Comparison of ENCODE assay signal across 17 cellular contexts in genomic region chr17:921161-921560, GRCh38. TPM values are rescaled to one million over a fixed set of nuclear protein-coding genes. Genes with fewer than 3 reads are reported as not detected.
A peak's percentile ranks its signal among the peaks of the same experiment; 100 is the strongest.
DNase-seq lines count a peak whose midpoint lies in the region; ATAC-seq and TF ChIP-seq lines count a peak whose summit lies in the region.
"Had no signal": no experiment of that assay in that cellular context is flagged by ENCODE, and none has a peak within 500 bp of the region (broad histone marks: within the 10 kb centered on the region; RNA-seq: fewer than 3 reads in every experiment).

No MANE protein-coding gene starts in this region.

- no TSS peak for BruUV-seq in Caco-2 (replicated peaks; lab: Mats Ljungman, UMichigan)

- no peaks in the 10 kb centered on the region for H3K36me3 ChIP-seq in Caco-2 (ENCODE audit: control insufficient read depth, insufficient read depth, low read length)
- H3K36me3 ChIP-seq: pancreas had no signal

- TF ChIP-seq CTCF in Caco-2 (IDR thresholded peaks at IDR 0.05; ENCODE audit: insufficient read depth in 1 of 2, low read depth in 1 of 2, low read length in 1 of 2, severe bottlenecking in 1 of 2, unreplicated experiment in 1 of 2) (no peak), RWPE1 (conservative IDR thresholded peaks at IDR 0.05; ENCODE audit: low read depth) (no peak), osteocyte (IDR thresholded peaks at IDR 0.05) (no peak)

- CTCF ChIA-PET in Caco-2 (lab: Charles Lee) (no interaction called here), RWPE1 (lab: Yijun Ruan, JAX) (no interaction called here)
- CTCF ChIA-PET in activated CD8-positive, alpha-beta memory T cell treated with anti-CD3 and anti-CD28 coated beads, Interleukin-2, amount 10 ng/mL, durations not matched to agents 7 days and 5 days (lab: Charles Lee), result no interaction called here

- H3K27me3 Mint-ChIP-seq in Caco-2 (ENCODE audit: insufficient read depth, unreplicated experiment) (no peaks in the 10 kb centered on the region), osteocyte (ENCODE audit: unreplicated experiment) (no peaks in the 10 kb centered on the region)
- peaks cover 9% of the 10 kb centered on the region for H3K27me3 Mint-ChIP-seq in activated CD8-positive, alpha-beta memory T cell treated with anti-CD3 and anti-CD28 coated beads, Interleukin-2, amount 10 ng/mL, durations not matched to agents 7 days and 5 days

- no peaks in the 10 kb centered on the region for H3K9me3 ChIP-seq in Caco-2
- H3K9me3 ChIP-seq: pancreas had no signal

- H3K9me3 Mint-ChIP-seq in Caco-2 (ENCODE audit: unreplicated experiment), result no peaks in the 10 kb centered on the region
- no peaks in the 10 kb centered on the region for H3K9me3 Mint-ChIP-seq in osteocyte (ENCODE audit: unreplicated experiment)
- H3K9me3 Mint-ChIP-seq in activated CD8-positive, alpha-beta memory T cell treated with anti-CD3 and anti-CD28 coated beads, Interleukin-2, amount 10 ng/mL, durations not matched to agents 7 days and 5 days (ENCODE audit: low read depth), result no peaks in the 10 kb centered on the region
- H3K9me3 Mint-ChIP-seq: activated B cell treated with CpG ODN at 0.5 μM for 24 hours; CD8-positive, alpha-beta memory T cell; T-cell had no signal

- DNase-seq in Caco-2 (no peak), RWPE1 (ENCODE audit: low spot score) (peak; percentile 90), epithelial cell of prostate (ENCODE audit: low read depth, low spot score) (no peak), osteocyte (ENCODE audit: extremely low spot score, unreplicated experiment) (no peak), SIG-M5 treated with dmso at 0.1 percent for 504 hours (lab: John Stamatoyannopoulos, UW; ENCODE audit: unreplicated experiment) (no peak), NCI-H1417 treated with DMSO at 0.1 percent for 48 hours (lab: John Stamatoyannopoulos, UW) (no peak)
- DNase-seq in activated CD8-positive, alpha-beta memory T cell treated with anti-CD3 and anti-CD28 coated beads, Interleukin-2, amount 10 ng/mL, durations not matched to agents 7 days and 5 days, result no peak
- DNase-seq: activated B cell treated with CpG ODN at 0.5 μM for 24 hours; activated gamma-delta T cell; CD8-positive, alpha-beta memory T cell; effector CD8-positive, alpha-beta T cell; HFFc6; NCI-H1930; NCI-H524 treated with DMSO at 0.1 percent for 48 hours; T-cell had no signal

- intact Hi-C loops in Caco-2 (cut with micrococcal nuclease; ENCODE audit: unreplicated experiment), result no loop called here

- H3K4me1 ChIP-seq in Caco-2, result peaks cover 21% of the 10 kb centered on the region
- H3K4me1 ChIP-seq: pancreas had no signal

- POLR2A ChIA-PET in Caco-2 (lab: Charles Lee) (no interaction called here), RWPE1 (lab: Yijun Ruan, JAX; ENCODE audit: low non-redundant PET) (no interaction called here)

- peak overlapping the region; percentile 98 for H3K27ac ChIP-seq in RWPE1
- H3K27ac ChIP-seq in epithelial cell of prostate, result peak overlapping the region; percentile 9
- H3K27ac ChIP-seq: pancreas had no signal

- no peaks in the 10 kb centered on the region for H3K27me3 ChIP-seq in Caco-2 (replicated peaks; ENCODE audit: control insufficient read depth, insufficient read depth, low read length)
- H3K27me3 ChIP-seq: pancreas had no signal

- H3K36me3 Mint-ChIP-seq in Caco-2 (ENCODE audit: insufficient read depth, unreplicated experiment), result peaks cover 72% of the 10 kb centered on the region
- peaks cover 20% of the 10 kb centered on the region for H3K36me3 Mint-ChIP-seq in osteocyte (ENCODE audit: unreplicated experiment)
- no peaks in the 10 kb centered on the region for H3K36me3 Mint-ChIP-seq in activated CD8-positive, alpha-beta memory T cell treated with anti-CD3 and anti-CD28 coated beads, Interleukin-2, amount 10 ng/mL, durations not matched to agents 7 days and 5 days
- H3K36me3 Mint-ChIP-seq: CD8-positive, alpha-beta memory T cell; T-cell had no signal

- peaks cover 33% of the 10 kb centered on the region for H3K4me1 Mint-ChIP-seq in Caco-2 (ENCODE audit: low read depth, unreplicated experiment)
- H3K4me1 Mint-ChIP-seq in osteocyte (ENCODE audit: unreplicated experiment), result peaks cover 33% of the 10 kb centered on the region
- no peaks in the 10 kb centered on the region for H3K4me1 Mint-ChIP-seq in activated CD8-positive, alpha-beta memory T cell treated with anti-CD3 and anti-CD28 coated beads, Interleukin-2, amount 10 ng/mL, durations not matched to agents 7 days and 5 days
- H3K4me1 Mint-ChIP-seq: activated B cell treated with CpG ODN at 0.5 μM for 24 hours; CD8-positive, alpha-beta memory T cell; T-cell had no signal

- H3K4me3 ChIP-seq in Caco-2 (ENCODE audit: low read depth, low read length), result no peak overlapping the region
- H3K4me3 ChIP-seq: pancreas had no signal

- no peak overlapping the region for H3K4me3 Mint-ChIP-seq in Caco-2 (ENCODE audit: unreplicated experiment)
- no peak overlapping the region for H3K4me3 Mint-ChIP-seq in osteocyte (ENCODE audit: unreplicated experiment)
- no peak overlapping the region for H3K4me3 Mint-ChIP-seq in activated CD8-positive, alpha-beta memory T cell treated with anti-CD3 and anti-CD28 coated beads, Interleukin-2, amount 10 ng/mL, durations not matched to agents 7 days and 5 days
- H3K4me3 Mint-ChIP-seq: activated B cell treated with CpG ODN at 0.5 μM for 24 hours; CD8-positive, alpha-beta memory T cell; HFFc6; T-cell had no signal

- ATAC-seq in HG02840 (IDR thresholded peaks at IDR 0.05; ENCODE audit: low FRiP score, unreplicated experiment), result no peak
- ATAC-seq in activated CD8-positive, alpha-beta memory T cell treated with anti-CD3 and anti-CD28 coated beads, Interleukin-2, amount 10 ng/mL, durations not matched to agents 7 days and 5 days, result no peak
- ATAC-seq: T-cell had no signal

- peak overlapping the region; percentile 5 for H3K27ac Mint-ChIP-seq in Caco-2 (ENCODE audit: unreplicated experiment)
- peak overlapping the region; percentile 68 for H3K27ac Mint-ChIP-seq in osteocyte (ENCODE audit: unreplicated experiment)
- no peak overlapping the region for H3K27ac Mint-ChIP-seq in activated CD8-positive, alpha-beta memory T cell treated with anti-CD3 and anti-CD28 coated beads, Interleukin-2, amount 10 ng/mL, durations not matched to agents 7 days and 5 days
- H3K27ac Mint-ChIP-seq: activated B cell treated with CpG ODN at 0.5 μM for 24 hours; CD8-positive, alpha-beta memory T cell; HFFc6; T-cell had no signal

RNA-seq across cellular contexts. Expression of gene NXN, which starts 58.4 kb away (rescaled TPM):
- 68.4 and 76.7 TPM in 2 replicates for total RNA-seq in Caco-2 (2022)
- 123 and 131 TPM in 2 replicates for total RNA-seq in osteocyte
- under 1 TPM; 0.14 to 0.70 TPM for total RNA-seq in activated CD8-positive, alpha-beta memory T cell treated with anti-CD3 and anti-CD28 coated beads, Interleukin-2, amount 10 ng/mL, durations not matched to agents 7 days and 5 days

Comparison
In these comparisons a context has a peak if more than half of its experiments do, and no peak if none do; other contexts are left out.
1. RNA of gene NXN, which starts 58.4 kb away (total RNA-seq): 123 to 131 TPM in osteocyte and 68.4 to 76.7 TPM in Caco-2; 0.14 to 0.70 TPM in activated CD8-positive, alpha-beta memory T cell treated with anti-CD3 and anti-CD28 coated beads, Interleukin-2, amount 10 ng/mL, durations not matched to agents 7 days and 5 days; every median in the first group is over 10 times any median in the second.